9 cellular contexts compared by ENCODE assay signal in genomic region chr19:4052993-4053422, GRCh38. TPM values are rescaled to one million over a fixed set of nuclear protein-coding genes. Genes with fewer than 3 reads are reported as not detected.
DNase-seq lines count a peak whose midpoint lies in the region; ATAC-seq and TF ChIP-seq lines count a peak whose summit lies in the region.
"Had no signal": no experiment of that assay in that cellular context is flagged by ENCODE, and none has a peak within 500 bp of the region (broad histone marks: within the 10 kb centered on the region; RNA-seq: fewer than 3 reads in every experiment).

No MANE protein-coding gene starts in this region.

- H3K27me3 ChIP-seq in H9 (ENCODE audit: insufficient read depth, low read length) (no peaks in the 10 kb centered on the region), spleen (replicated peaks in 1 of 7) (no peaks in the 10 kb centered on the region)

- H3K79me2 ChIP-seq in H9 (ENCODE audit: insufficient read depth, low read length): peaks cover 17% of the 10 kb centered on the region; the same call in 1 of the 2 replicates

- H3K27ac ChIP-seq in H9 (ENCODE audit: insufficient read length, low read depth, low read length) (no peak overlapping the region), spleen (peak overlapping the region in 7 of 8 donors; percentile 42 to 82 (median 62))

- no peak overlapping the region for H2BK12ac ChIP-seq in H9 (ENCODE audit: insufficient read length, low read depth, low read length)

- H3K56ac ChIP-seq in H9 (ENCODE audit: insufficient read length, low read depth, low read length): no peak overlapping the region

- TF ChIP-seq POLR2A in spleen (IDR thresholded peaks at IDR 0.05): no peak

- in situ Hi-C loops in GM13976 (cut with MboI; ENCODE audit: low sequenced_read_pairs, unreplicated experiment): no loop called here

- H3K4me1 ChIP-seq in H9 (ENCODE audit: insufficient read depth, low read length) (no peaks in the 10 kb centered on the region; the same call in 1 of the 2 replicates), spleen (peaks cover 21 to 88% (median 61%) of the 10 kb centered on the region in 6 donors)

- peaks cover 7% of the 10 kb centered on the region for H3K79me1 ChIP-seq in H9 (ENCODE audit: insufficient read depth, low read depth, low read length, poor library complexity, severe bottlenecking)

- no peak overlapping the region for H4K91ac ChIP-seq in H9 (ENCODE audit: insufficient read length, low read depth, low read length)

- H4K20me1 ChIP-seq in H9 (ENCODE audit: control insufficient read depth, insufficient read depth, insufficient read length): peaks cover 4% of the 10 kb centered on the region

- peaks cover 6 to 95% (median 65%) of the 10 kb centered on the region in 6 donors for H3K36me3 ChIP-seq in spleen

- H3K4me3 ChIP-seq in spleen: peak overlapping the region in 1 of 8 donors; percentile 38

- H4K5ac ChIP-seq in H9 (ENCODE audit: insufficient read length, low read depth, low read length): no peak overlapping the region

- no peaks in the 10 kb centered on the region for H3K23me2 ChIP-seq in H9 (ENCODE audit: insufficient read length, low read depth, low read length, poor library complexity, severe bottlenecking)

- H3K4ac ChIP-seq in H9 (ENCODE audit: low read depth, low read length): no peak overlapping the region

- no peak overlapping the region for H2BK15ac ChIP-seq in H9 (ENCODE audit: low read depth, low read length)

- H3K9ac ChIP-seq in H9 (ENCODE audit: extremely low read depth, insufficient read length, low read length): no peak overlapping the region

- H2BK5ac ChIP-seq in H9 (ENCODE audit: insufficient read length, low read length): no peak overlapping the region

- H3K4me3 Mint-ChIP-seq in H9 (peak overlapping the region in 1 of 2 experiments; percentile 12; a peak in 1 of 5 replicates), immature natural killer cell (peak overlapping the region; percentile 10 to 60 (median 25))
- H3K4me3 Mint-ChIP-seq in activated CD8-positive, alpha-beta T cell treated with anti-CD3 and anti-CD28 coated beads for 36 hours: no peak overlapping the region

- no peak overlapping the region for H2BK120ac ChIP-seq in H9 (ENCODE audit: low read depth, low read length, poor library complexity, severe bottlenecking)

- POLR2A ChIA-PET in activated CD8-positive, alpha-beta T cell treated with anti-CD3 and anti-CD28 coated beads for 36 hours (lab: Charles Lee): no interaction called here

- H3K23ac ChIP-seq in H9 (ENCODE audit: insufficient read length, low read depth, low read length): no peak overlapping the region

- H3K9me3 ChIP-seq in H9 (ENCODE audit: control insufficient read depth, low read depth, low read length) (no peaks in the 10 kb centered on the region), spleen (no peaks in the 10 kb centered on the region)

- no peak overlapping the region for H3K14ac ChIP-seq in H9 (ENCODE audit: insufficient read depth, low read length)

- no peak for ATAC-seq in activated CD8-positive, alpha-beta T cell treated with anti-CD3 and anti-CD28 coated beads for 36 hours

- DNase-seq in H9 (no peak), immature natural killer cell (no peak), spleen (no peak), ecto neural progenitor cell (ENCODE audit: low spot score) (no peak), GM13976 (ENCODE audit: low spot score) (no peak), cerebellum (ENCODE audit: low spot score) (no peak)
- no peak for DNase-seq in activated CD8-positive, alpha-beta T cell treated with anti-CD3 and anti-CD28 coated beads for 36 hours
- no peak for DNase-seq in activated CD4-positive, alpha-beta T cell treated with anti-CD3 and anti-CD28 coated beads for 4 hours
- DNase-seq: T-helper 1 cell had no signal

- H4K8ac ChIP-seq in H9 (replicated peaks; ENCODE audit: insufficient read length, low read depth, low read length): no peak overlapping the region

- no peak overlapping the region for H3K4me2 ChIP-seq in H9 (ENCODE audit: insufficient read depth, insufficient read length, low read length)

- H2AFZ ChIP-seq in H9 (ENCODE audit: low read length): no peak overlapping the region

- H3K9me3 Mint-ChIP-seq in H9 (no peaks in the 10 kb centered on the region), immature natural killer cell (no peaks in the 10 kb centered on the region)
- H3K9me3 Mint-ChIP-seq in activated CD8-positive, alpha-beta T cell treated with anti-CD3 and anti-CD28 coated beads for 36 hours: no peaks in the 10 kb centered on the region

- H3K27ac Mint-ChIP-seq in H9: peak overlapping the region; percentile 27 to 90 (median 73); a peak in 6 of 7 replicates
- H3K27ac Mint-ChIP-seq in activated CD8-positive, alpha-beta T cell treated with anti-CD3 and anti-CD28 coated beads for 36 hours: peak overlapping the region; percentile 65
- H3K27ac Mint-ChIP-seq in immature natural killer cell: peak overlapping the region; percentile 28 to 87 (median 78)

- H3K4me1 Mint-ChIP-seq in H9: peaks cover 3 to 9% of the 10 kb centered on the region in 2 experiments
- peaks cover 46% of the 10 kb centered on the region for H3K4me1 Mint-ChIP-seq in activated CD8-positive, alpha-beta T cell treated with anti-CD3 and anti-CD28 coated beads for 36 hours (ENCODE audit: low read depth)
- peaks cover 56 to 57% of the 10 kb centered on the region in 2 donors for H3K4me1 Mint-ChIP-seq in immature natural killer cell

- TF ChIP-seq CTCF in H9 (conservative IDR thresholded peaks at IDR 0.05): no peak
- TF ChIP-seq CTCF in activated CD8-positive, alpha-beta T cell treated with anti-CD3 and anti-CD28 coated beads for 36 hours (IDR thresholded peaks at IDR 0.05): no peak
- no peak for TF ChIP-seq CTCF in spleen (IDR thresholded peaks at IDR 0.05 in 8 of 11, conservative IDR thresholded peaks at IDR 0.05 in 3 of 11)
- no peak for TF ChIP-seq CTCF in GM13976 (IDR thresholded peaks at IDR 0.05; ENCODE audit: borderline replicate concordance, control extremely low read depth, extremely low read depth, insufficient read depth, missing control alignments)

- no peak overlapping the region for H2AK5ac ChIP-seq in H9 (ENCODE audit: insufficient read length, low read length)

- no CpG with 5 or more reads among the region's 13 CpGs for WGBS in H9 (ENCODE audit: extremely low coverage, insufficient read length, low lambda C conversion rate)
- WGBS in spleen, 5 donors: 34 to 68% (median 41%) methylated on average over 10 to 13 of the region's 13 CpGs

- H3T11ph ChIP-seq in H9 (ENCODE audit: low read length): no peak overlapping the region

- intact Hi-C loops in activated CD8-positive, alpha-beta T cell treated with anti-CD3 and anti-CD28 coated beads for 36 hours (cut with micrococcal nuclease): no loop called here
- intact Hi-C loops in spleen (cut with DNase I; ENCODE audit: low total_unique reads): no loop called here

- H3K27me3 Mint-ChIP-seq in H9 (ENCODE audit: low read depth): no peaks in the 10 kb centered on the region
- H3K27me3 Mint-ChIP-seq in activated CD8-positive, alpha-beta T cell treated with anti-CD3 and anti-CD28 coated beads for 36 hours: no peaks in the 10 kb centered on the region
- peaks cover 22 to 25% (median 24%) of the 10 kb centered on the region in 3 donors for H3K27me3 Mint-ChIP-seq in immature natural killer cell (ENCODE audit: low read depth in 3 of 3)

- H2BK20ac ChIP-seq in H9 (ENCODE audit: low read depth, low read length, poor library complexity, severe bottlenecking): no peak overlapping the region

- H3K36me3 Mint-ChIP-seq in H9 (ENCODE audit: insufficient read depth in 1 of 3, low read depth in 3 of 3): peaks cover 28 to 54% (median 49%) of the 10 kb centered on the region in 3 experiments
- peaks cover 55% of the 10 kb centered on the region for H3K36me3 Mint-ChIP-seq in activated CD8-positive, alpha-beta T cell treated with anti-CD3 and anti-CD28 coated beads for 36 hours (ENCODE audit: low read depth)
- H3K36me3 Mint-ChIP-seq in immature natural killer cell: peaks cover 19 to 29% (median 20%) of the 10 kb centered on the region in 3 donors

- H3K18ac ChIP-seq in H9 (ENCODE audit: insufficient read length, low read depth, low read length): no peak overlapping the region

- CTCF ChIA-PET in activated CD8-positive, alpha-beta T cell treated with anti-CD3 and anti-CD28 coated beads for 36 hours (lab: Charles Lee): no interaction called here

RNA-seq across cellular contexts. Expression of gene ZBTB7A, which starts 13.7 kb away (rescaled TPM):
- total RNA-seq in H9 (2021): 22.8 and 24.9 TPM in 2 replicates
- 10 to 100 TPM; 46.6 TPM for total RNA-seq in activated CD8-positive, alpha-beta T cell treated with anti-CD3 and anti-CD28 coated beads for 36 hours
- polyA plus RNA-seq in immature natural killer cell: 10 to 100 TPM; 10.2 to 62.3 (median 29.0) TPM
- total RNA-seq in spleen: 10 to 100 TPM; 43.0 to 68.1 (median 53.7) TPM
- 10 to 100 TPM in 1 of 3 donors, 1 to 10 TPM in 2; 4.0 to 15.2 (median 4.2) TPM for polyA plus RNA-seq in spleen
- total RNA-seq in cerebellum: 3.5 TPM

RNA-seq across cellular contexts. Expression of gene PIAS4, which starts 45.5 kb away (rescaled TPM):
- total RNA-seq in H9 (2021): 52.0 and 59.4 TPM in 2 replicates
- total RNA-seq in activated CD8-positive, alpha-beta T cell treated with anti-CD3 and anti-CD28 coated beads for 36 hours: 10 to 100 TPM; 22.2 TPM
- 1 to 10 TPM; 6.1 to 8.5 (median 7.3) TPM for polyA plus RNA-seq in immature natural killer cell
- 10 to 100 TPM; 16.4 to 30.5 (median 29.0) TPM for total RNA-seq in spleen
- 10 to 100 TPM in 1 of 3 donors, 1 to 10 TPM in 2; 6.2 to 13.9 (median 6.4) TPM for polyA plus RNA-seq in spleen
- total RNA-seq in cerebellum: 19.1 TPM
